ENCODE assay signal across 25 cellular contexts in genomic region chr2:162258169-162258568, GRCh38. TPM values are rescaled to one million over a fixed set of nuclear protein-coding genes. Genes with fewer than 3 reads are reported as not detected.
DNase-seq lines count a peak whose midpoint lies in the region; ATAC-seq lines count a peak whose summit lies in the region.
"Had no signal": no experiment of that assay in that cellular context is flagged by ENCODE, and none has a peak within 500 bp of the region (broad histone marks: within the 10 kb centered on the region; RNA-seq: fewer than 3 reads in every experiment).

No MANE protein-coding gene starts in this region.

- peaks cover 48% of the 10 kb centered on the region for H3K4me1 Mint-ChIP-seq in dendritic cell treated with granulocyte-macrophage colony-stimulating factor and Interleukin-4, amounts not matched to agents 40 ng/mL and 50 ng/mL, for 4 days (ENCODE audit: low read depth)
- H3K4me1 Mint-ChIP-seq: neural progenitor cell had no signal

- no peak overlapping the region for H3K4ac ChIP-seq in trophoblast cell (ENCODE audit: low read depth, low read length)

- H3K23ac ChIP-seq in trophoblast cell (ENCODE audit: low read length): no peak overlapping the region

- intact Hi-C loops in dendritic cell treated with granulocyte-macrophage colony-stimulating factor and Interleukin-4, amounts not matched to agents 40 ng/mL and 50 ng/mL, for 4 days (cut with micrococcal nuclease): no loop called here

- peaks cover 4% of the 10 kb centered on the region in 2 experiments for H3K4me1 ChIP-seq in trophoblast cell (ENCODE audit: control insufficient read depth in 1 of 2, insufficient read depth in 2 of 2, low read length in 2 of 2)
- H3K4me1 ChIP-seq: neural progenitor cell, parathyroid adenoma had no signal

- H2AK5ac ChIP-seq in trophoblast cell (ENCODE audit: low read length): no peak overlapping the region

- H3K79me2 ChIP-seq in trophoblast cell (ENCODE audit: control insufficient read depth, insufficient read depth, low read length, poor library complexity): no peaks in the 10 kb centered on the region
- H3K79me2 ChIP-seq: parathyroid adenoma had no signal

- peak overlapping the region; percentile 3 for H3K27ac Mint-ChIP-seq in dendritic cell treated with granulocyte-macrophage colony-stimulating factor and Interleukin-4, amounts not matched to agents 40 ng/mL and 50 ng/mL, for 4 days
- H3K27ac Mint-ChIP-seq: activated CD4-positive, alpha-beta memory T cell treated with anti-CD3 and anti-CD28 coated beads for 36 hours; activated naive CD4-positive, alpha-beta T cell treated with anti-CD3 and anti-CD28 coated beads, Interleukin-2, amount 10 ng/mL, durations not matched to agents 7 days and 5 days; activated T-helper 1 cell treated with anti-CD3 and anti-CD28 coated beads, Interleukin-12 subunit alpha, Interleukin-12 subunit beta, Interleukin-2, Interleukin-4 antibody, amounts not matched to agents 30 ng/mL and 10 ng/mL and 1 ng/mL, durations not matched to agents 14 hours and 24 hours and 36 hours; IgD-negative memory B cell; memory B cell; neural progenitor cell; type B pancreatic cell had no signal

- H3K4me3 ChIP-seq in trophoblast cell (ENCODE audit: low read depth, low read length): no peak overlapping the region
- H3K4me3 ChIP-seq: BLaER1 treated with 17β-estradiol and CSF1 and Interleukin-3, amounts not matched to agents 10 nM and 100 nM; HAP-1; neural progenitor cell had no signal

- H3K4me2 ChIP-seq in trophoblast cell (ENCODE audit: low read length): no peak overlapping the region
- H3K4me2 ChIP-seq: neural progenitor cell, SK-N-SH had no signal

- no CpG with 5 or more reads among the region's 4 CpGs for WGBS in trophoblast cell (ENCODE audit: extremely low coverage, insufficient coverage, insufficient read length)

- no peak overlapping the region for H3K9ac ChIP-seq in trophoblast cell (ENCODE audit: low read length)
- H3K9ac ChIP-seq: BLaER1 treated with 17β-estradiol and CSF1 and Interleukin-3, amounts not matched to agents 10 nM and 100 nM; neural progenitor cell; parathyroid adenoma; SK-N-SH had no signal

- no peaks in the 10 kb centered on the region for H3K36me3 Mint-ChIP-seq in dendritic cell treated with granulocyte-macrophage colony-stimulating factor and Interleukin-4, amounts not matched to agents 40 ng/mL and 50 ng/mL, for 4 days (ENCODE audit: low read depth)
- H3K36me3 Mint-ChIP-seq: activated CD4-positive, alpha-beta memory T cell treated with anti-CD3 and anti-CD28 coated beads for 36 hours; activated naive CD4-positive, alpha-beta T cell treated with anti-CD3 and anti-CD28 coated beads, Interleukin-2, amount 10 ng/mL, durations not matched to agents 7 days and 5 days; neural progenitor cell; type B pancreatic cell had no signal

- H2BK5ac ChIP-seq in trophoblast cell (ENCODE audit: low read depth, low read length, poor library complexity): no peak overlapping the region

- H2BK120ac ChIP-seq in trophoblast cell (ENCODE audit: insufficient read depth, low read length, poor library complexity): no peak overlapping the region

- H3K79me1 ChIP-seq in trophoblast cell (ENCODE audit: low read length): peaks cover 8% of the 10 kb centered on the region

- no peak overlapping the region for H3K18ac ChIP-seq in trophoblast cell (ENCODE audit: low read length)

- no peak overlapping the region for H4K91ac ChIP-seq in trophoblast cell (ENCODE audit: low read depth, low read length)

- DNase-seq in EH (ENCODE audit: low read depth) (peak; percentile 32), LHCN-M2 (ENCODE audit: low read depth) (peak; percentile 68), trophoblast cell (no peak), ACHN (no peak), SIG-M5 (lab: John Stamatoyannopoulos, UW) (no peak), substantia nigra (lab: John Stamatoyannopoulos, UW) (no peak)
- DNase-seq: activated CD4-positive, alpha-beta memory T cell treated with anti-CD3 and anti-CD28 coated beads for 36 hours; activated naive CD4-positive, alpha-beta T cell treated with anti-CD3 and anti-CD28 coated beads, Interleukin-2, amount 10 ng/mL, durations not matched to agents 7 days and 5 days; hippocampal formation; NCI-H1105 treated with DMSO at 0.1 percent for 48 hours; NCI-H1930; NCI-H526; NK-92 treated with Interleukin-12 subunit alpha and Interleukin-12 subunit beta, amount 100 ng/mL, for 24 hours; SK-N-SH; stimulated activated CD4-positive, alpha-beta T cell treated with anti-CD3 and anti-CD28 coated beads, Interleukin-4, amount 100 ng/mL, for 24 hours had no signal

- no peak overlapping the region for H3K14ac ChIP-seq in trophoblast cell (ENCODE audit: low read length)

- H3K36me3 ChIP-seq in trophoblast cell (ENCODE audit: control insufficient read depth in 1 of 2, insufficient read depth in 2 of 2, low read length in 2 of 2): no peaks in the 10 kb centered on the region
- H3K36me3 ChIP-seq: BLaER1 treated with 17β-estradiol and CSF1 and Interleukin-3, amounts not matched to agents 10 nM and 100 nM; HAP-1; neural progenitor cell had no signal

- H3K9me3 Mint-ChIP-seq in dendritic cell treated with granulocyte-macrophage colony-stimulating factor and Interleukin-4, amounts not matched to agents 40 ng/mL and 50 ng/mL, for 4 days: no peaks in the 10 kb centered on the region
- H3K9me3 Mint-ChIP-seq: activated CD4-positive, alpha-beta memory T cell treated with anti-CD3 and anti-CD28 coated beads for 36 hours; activated naive CD4-positive, alpha-beta T cell treated with anti-CD3 and anti-CD28 coated beads, Interleukin-2, amount 10 ng/mL, durations not matched to agents 7 days and 5 days; activated T-helper 1 cell treated with anti-CD3 and anti-CD28 coated beads, Interleukin-12 subunit alpha, Interleukin-12 subunit beta, Interleukin-2, Interleukin-4 antibody, amounts not matched to agents 30 ng/mL and 10 ng/mL and 1 ng/mL, durations not matched to agents 14 hours and 24 hours and 36 hours; IgD-negative memory B cell; memory B cell; neural progenitor cell; type B pancreatic cell had no signal

- no peak overlapping the region for H2AFZ ChIP-seq in trophoblast cell (ENCODE audit: insufficient read depth, low read length, poor library complexity)
- H2AFZ ChIP-seq: neural progenitor cell, parathyroid adenoma had no signal

- ATAC-seq in GM21360 (IDR thresholded peaks at IDR 0.05; ENCODE audit: unreplicated experiment): no peak

- no peak overlapping the region for H4K8ac ChIP-seq in trophoblast cell (ENCODE audit: low read depth, low read length)

- H3K4me3 Mint-ChIP-seq in dendritic cell treated with granulocyte-macrophage colony-stimulating factor and Interleukin-4, amounts not matched to agents 40 ng/mL and 50 ng/mL, for 4 days: no peak overlapping the region
- H3K4me3 Mint-ChIP-seq: activated CD4-positive, alpha-beta memory T cell treated with anti-CD3 and anti-CD28 coated beads for 36 hours; activated naive CD4-positive, alpha-beta T cell treated with anti-CD3 and anti-CD28 coated beads, Interleukin-2, amount 10 ng/mL, durations not matched to agents 7 days and 5 days; activated T-helper 1 cell treated with anti-CD3 and anti-CD28 coated beads, Interleukin-12 subunit alpha, Interleukin-12 subunit beta, Interleukin-2, Interleukin-4 antibody, amounts not matched to agents 30 ng/mL and 10 ng/mL and 1 ng/mL, durations not matched to agents 14 hours and 24 hours and 36 hours; IgD-negative memory B cell; memory B cell; neural progenitor cell; type B pancreatic cell had no signal

- peak overlapping the region; percentile 69 for H2BK12ac ChIP-seq in trophoblast cell (ENCODE audit: low read length)

- H3K27me3 ChIP-seq in trophoblast cell (ENCODE audit: insufficient read depth, low read length): no peaks in the 10 kb centered on the region
- H3K27me3 ChIP-seq: BLaER1 treated with 17β-estradiol and CSF1 and Interleukin-3, amounts not matched to agents 10 nM and 100 nM; neural progenitor cell had no signal

- H3K27ac ChIP-seq in trophoblast cell (ENCODE audit: low read depth, low read length) (no peak overlapping the region), substantia nigra (ENCODE audit: low read depth, low read length, poor library complexity, severe bottlenecking) (no peak overlapping the region)
- H3K27ac ChIP-seq: neural progenitor cell, parathyroid adenoma had no signal

- H3K9me3 ChIP-seq in trophoblast cell (ENCODE audit: insufficient read depth, low read depth, low read length): peaks cover 1% of the 10 kb centered on the region
- H3K9me3 ChIP-seq: HAP-1, SK-N-SH had no signal

- no peak overlapping the region for H4K12ac ChIP-seq in trophoblast cell (ENCODE audit: low read depth, low read length)

- in situ Hi-C loops in ACHN (cut with HindIII; ENCODE audit: low pct_ligation_motif_present, low pct_unique_long_range_greater_than_20kb, low sequenced_read_pairs): no loop called here

- no peaks in the 10 kb centered on the region for H3K27me3 Mint-ChIP-seq in dendritic cell treated with granulocyte-macrophage colony-stimulating factor and Interleukin-4, amounts not matched to agents 40 ng/mL and 50 ng/mL, for 4 days
- H3K27me3 Mint-ChIP-seq: activated CD4-positive, alpha-beta memory T cell treated with anti-CD3 and anti-CD28 coated beads for 36 hours; memory B cell; type B pancreatic cell had no signal

RNA-seq across cellular contexts. Expression of gene FAP, which starts 14.9 kb away (rescaled TPM):
- 102 and 115 TPM in 2 replicates for total RNA-seq in LHCN-M2 (2014; rRNA removed)
- 29.6 TPM for polyA plus RNA-seq in LHCN-M2 (2012)
- 3.1 and 4.1 TPM in 2 replicates for polyA plus RNA-seq in trophoblast cell (2013)
- total RNA-seq: activated CD4-positive, alpha-beta memory T cell treated with anti-CD3 and anti-CD28 coated beads for 36 hours; activated T-helper 1 cell treated with anti-CD3 and anti-CD28 coated beads, Interleukin-12 subunit alpha, Interleukin-12 subunit beta, Interleukin-2, Interleukin-4 antibody, amounts not matched to agents 30 ng/mL and 10 ng/mL and 1 ng/mL, durations not matched to agents 14 hours and 24 hours and 36 hours had no signal
- polyA plus RNA-seq: IgD-negative memory B cell had no signal

Comparison
In these comparisons a context has a peak if more than half of its experiments do, and no peak if none do; other contexts are left out.
1. DNase-seq: peak in EH (single experiment) and LHCN-M2 (single experiment); none in trophoblast cell (0 of 2), ACHN (single experiment), SIG-M5 (single experiment) and substantia nigra (0 of 49).